17 cellular contexts compared by ENCODE assay signal in genomic region chr9:82410891-82411290, GRCh38.
DNase-seq lines count a peak whose midpoint lies in the region; ATAC-seq and TF ChIP-seq lines count a peak whose summit lies in the region.
"Had no signal": no experiment of that assay in that cellular context is flagged by ENCODE, and none has a peak within 500 bp of the region (broad histone marks: within the 10 kb centered on the region; RNA-seq: fewer than 3 reads in every experiment).

No MANE protein-coding gene starts in this region.

- H3K4me3 ChIP-seq in Caco-2 (ENCODE audit: low read depth, low read length) (no peak overlapping the region), PC-3 (ENCODE audit: low read length) (no peak overlapping the region)
- H3K4me3 ChIP-seq: A549, tibial nerve had no signal

- CTCF ChIA-PET in Caco-2 (lab: Charles Lee) (no interaction called here), PC-3 (lab: Charles Lee) (no interaction called here)

- no peaks in the 10 kb centered on the region for H3K9me2 ChIP-seq in PC-3 (replicated peaks; ENCODE audit: low read length)

- no peak overlapping the region for H2AFZ ChIP-seq in PC-3 (ENCODE audit: low read length)

- H3K36me3 ChIP-seq in Caco-2 (ENCODE audit: control insufficient read depth, insufficient read depth, low read length) (no peaks in the 10 kb centered on the region), PC-3 (ENCODE audit: low read depth, low read length) (no peaks in the 10 kb centered on the region)
- H3K36me3 ChIP-seq: tibial nerve had no signal

- peaks cover 5% of the 10 kb centered on the region for H3K9me3 Mint-ChIP-seq in Caco-2 (ENCODE audit: unreplicated experiment)
- no peaks in the 10 kb centered on the region for H3K9me3 Mint-ChIP-seq in endothelial cell (ENCODE audit: unreplicated experiment)
- H3K9me3 Mint-ChIP-seq: activated naive CD8-positive, alpha-beta T cell treated with anti-CD3 and anti-CD28 coated beads for 36 hours had no signal

- H3K27me3 Mint-ChIP-seq in Caco-2 (ENCODE audit: insufficient read depth, unreplicated experiment) (no peaks in the 10 kb centered on the region), endothelial cell (ENCODE audit: unreplicated experiment) (no peaks in the 10 kb centered on the region)
- H3K27me3 Mint-ChIP-seq: activated naive CD8-positive, alpha-beta T cell treated with anti-CD3 and anti-CD28 coated beads for 36 hours; activated T-cell treated with anti-CD3 and anti-CD28 coated beads, Interleukin-2, amount 50 U/mL, for 24 hours had no signal

- TF ChIP-seq CTCF in Caco-2 (IDR thresholded peaks at IDR 0.05; ENCODE audit: insufficient read depth in 1 of 2, low read depth in 1 of 2, low read length in 1 of 2, severe bottlenecking in 1 of 2, unreplicated experiment in 1 of 2) (no peak), PC-3 (conservative IDR thresholded peaks at IDR 0.05; ENCODE audit: low read depth, low read length) (no peak), endothelial cell (IDR thresholded peaks at IDR 0.05; ENCODE audit: unreplicated experiment) (no peak)

- BruUV-seq in Caco-2 (replicated peaks; lab: Mats Ljungman, UMichigan) (no TSS peak), PC-3 (replicated peaks; lab: Mats Ljungman, UMichigan) (no TSS peak)

- H3K4me3 Mint-ChIP-seq in Caco-2 (ENCODE audit: unreplicated experiment) (no peak overlapping the region), endothelial cell (ENCODE audit: unreplicated experiment) (no peak overlapping the region)
- H3K4me3 Mint-ChIP-seq: activated naive CD8-positive, alpha-beta T cell treated with anti-CD3 and anti-CD28 coated beads for 36 hours; activated T-cell treated with anti-CD3 and anti-CD28 coated beads, Interleukin-2, amount 50 U/mL, for 24 hours had no signal

- peak in 1 of 2 experiments; percentile 13 for DNase-seq in Caco-2
- peak; percentile 18 for DNase-seq in PC-3
- no peak for DNase-seq in activated effector memory CD4-positive, alpha-beta T cell treated with anti-CD3 and anti-CD28 coated beads, Interleukin-2, amount 50 U/mL, for 16 hours
- DNase-seq in endothelial cell (ENCODE audit: low spot score): no peak
- DNase-seq in activated naive CD4-positive, alpha-beta T cell treated with anti-CD3 and anti-CD28 coated beads, Interleukin-2, amount 50 U/mL, for 16 hours: no peak
- DNase-seq: activated CD4-positive, alpha-beta T cell treated with anti-CD3 and anti-CD28 coated beads, Interleukin-2, amount 50 U/mL, for 1 hour; activated naive CD8-positive, alpha-beta T cell treated with anti-CD3 and anti-CD28 coated beads for 36 hours; activated T-cell treated with anti-CD3 and anti-CD28 coated beads, Interleukin-2, amount 50 U/mL, for 24 hours; GOT3; NCI-H1930; posterior cingulate gyrus; small intestine had no signal

- H3F3A ChIP-seq in PC-3 (ENCODE audit: low read length, unreplicated experiment): no peaks in the 10 kb centered on the region

- no peak overlapping the region for H3K4me2 ChIP-seq in PC-3 (ENCODE audit: low read length)
- H3K4me2 ChIP-seq: A549 had no signal

- no peak overlapping the region for H3K9ac ChIP-seq in PC-3 (ENCODE audit: low read length)

- H3K27me3 ChIP-seq in Caco-2 (replicated peaks; ENCODE audit: control insufficient read depth, insufficient read depth, low read length) (no peaks in the 10 kb centered on the region), PC-3 (ENCODE audit: low read length) (no peaks in the 10 kb centered on the region)
- H3K27me3 ChIP-seq: tibial nerve had no signal

- no peaks in the 10 kb centered on the region for H4K20me1 ChIP-seq in PC-3 (ENCODE audit: low read length)

- ATAC-seq in GM19455 (IDR thresholded peaks at IDR 0.05; ENCODE audit: unreplicated experiment): peak; percentile 18
- peak; percentile 23 for ATAC-seq in HG02938 (IDR thresholded peaks at IDR 0.05; ENCODE audit: unreplicated experiment)
- ATAC-seq in PC-3: no peak
- no peak for ATAC-seq in HG03520 (IDR thresholded peaks at IDR 0.05; ENCODE audit: unreplicated experiment)
- ATAC-seq: A549 had no signal

- H3K36me3 Mint-ChIP-seq in Caco-2 (ENCODE audit: insufficient read depth, unreplicated experiment) (no peaks in the 10 kb centered on the region), endothelial cell (ENCODE audit: low read depth, unreplicated experiment) (no peaks in the 10 kb centered on the region)
- H3K36me3 Mint-ChIP-seq: activated naive CD8-positive, alpha-beta T cell treated with anti-CD3 and anti-CD28 coated beads for 36 hours had no signal

- intact Hi-C loops in Caco-2 (cut with micrococcal nuclease; ENCODE audit: unreplicated experiment) (loop anchor here (2.0 to 10.0 kb wide), 2 partner anchors 42 to 64 kb away; no protein-coding TSS in a partner anchor), PC-3 (cut with micrococcal nuclease) (no loop called here)

- H3K79me2 ChIP-seq in PC-3 (ENCODE audit: low read length): no peaks in the 10 kb centered on the region

- H3K27ac Mint-ChIP-seq in Caco-2 (ENCODE audit: unreplicated experiment) (peak overlapping the region; percentile 55), endothelial cell (ENCODE audit: unreplicated experiment) (no peak overlapping the region)
- H3K27ac Mint-ChIP-seq: activated naive CD8-positive, alpha-beta T cell treated with anti-CD3 and anti-CD28 coated beads for 36 hours; activated T-cell treated with anti-CD3 and anti-CD28 coated beads, Interleukin-2, amount 50 U/mL, for 24 hours had no signal

- no peak overlapping the region for H3K27ac ChIP-seq in PC-3 (ENCODE audit: low read length)
- H3K27ac ChIP-seq: A549, tibial nerve had no signal

- POLR2A ChIA-PET in Caco-2 (lab: Charles Lee): no interaction called here
- POLR2A ChIA-PET in PC-3 (lab: Charles Lee; ENCODE audit: unreplicated experiment): no interaction called here

- H3K4me1 ChIP-seq in Caco-2 (no peaks in the 10 kb centered on the region; the same call in 1 of the 2 replicates), PC-3 (ENCODE audit: insufficient read depth, low read length) (peaks cover 12% of the 10 kb centered on the region; the same call in 1 of the 2 replicates)
- H3K4me1 ChIP-seq: A549, tibial nerve had no signal

- H3K9me3 ChIP-seq in Caco-2: no peaks in the 10 kb centered on the region
- H3K9me3 ChIP-seq in PC-3 (ENCODE audit: low read length): no peaks in the 10 kb centered on the region
- H3K9me3 ChIP-seq: A549 had no signal

- peaks cover 15% of the 10 kb centered on the region for H3K4me1 Mint-ChIP-seq in Caco-2 (ENCODE audit: low read depth, unreplicated experiment)
- no peaks in the 10 kb centered on the region for H3K4me1 Mint-ChIP-seq in endothelial cell (ENCODE audit: unreplicated experiment)
- H3K4me1 Mint-ChIP-seq: activated naive CD8-positive, alpha-beta T cell treated with anti-CD3 and anti-CD28 coated beads for 36 hours had no signal

Comparison
In these comparisons a context has a peak if more than half of its experiments do, and no peak if none do; other contexts are left out.
1. ATAC-seq: peak in GM19455 (single experiment) and HG02938 (single experiment); none in PC-3 (single experiment) and HG03520 (single experiment).